21 cellular contexts compared by ENCODE assay signal in the genomic region with DNA sequence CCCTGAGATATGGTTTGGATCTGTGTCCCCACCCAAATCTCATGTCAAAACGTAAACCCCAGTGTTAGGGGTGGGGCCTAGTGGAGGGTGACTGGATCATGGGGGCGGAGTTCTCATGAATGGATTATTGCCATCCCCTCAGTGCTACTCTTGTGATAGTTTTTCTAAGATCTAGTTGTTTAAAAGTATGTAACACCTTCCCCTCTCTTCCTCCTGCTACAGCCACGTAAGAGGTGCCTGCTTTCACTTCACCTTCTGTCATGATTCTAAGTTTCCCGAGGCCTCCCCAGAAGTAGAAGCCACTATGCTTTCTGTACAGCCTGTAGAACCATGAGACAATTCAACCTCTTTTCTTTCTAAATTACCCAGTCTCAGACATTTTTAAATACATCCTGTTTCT. TPM values are rescaled to one million over a fixed set of nuclear protein-coding genes. Genes with fewer than 3 reads are reported as not detected.
DNase-seq lines count a peak whose midpoint lies in the region; ATAC-seq and TF ChIP-seq lines count a peak whose summit lies in the region.
"Had no signal": no experiment of that assay in that cellular context is flagged by ENCODE, and none has a peak within 500 bp of the region (broad histone marks: within the 10 kb centered on the region; RNA-seq: fewer than 3 reads in every experiment).

No MANE protein-coding gene starts in this region.

- no peak overlapping the region for H3K4me3 ChIP-seq in naive thymus-derived CD4-positive, alpha-beta T cell (ENCODE audit: low read length)
- H3K4me3 ChIP-seq: thoracic aorta had no signal

- DNase-seq in naive thymus-derived CD4-positive, alpha-beta T cell: no peak
- no peak for DNase-seq in Right ventricle myocardium inferior (ENCODE audit: missing footprints)
- no peak for DNase-seq in NCI-H345 treated with DMSO at 0.1 percent for 48 hours (lab: John Stamatoyannopoulos, UW; ENCODE audit: unreplicated experiment)
- no peak for DNase-seq in head of caudate nucleus
- DNase-seq in CD1c-positive myeloid dendritic cell (ENCODE audit: extremely low spot score): no peak
- DNase-seq: brain microvascular endothelial cell; effector memory CD4-positive, alpha-beta T cell; foreskin keratinocyte; GOT3; IMR-90; mesenchymal stem cell; NCI-H1092 treated with DMSO at 0.1 percent for 48 hours; NCI-H524 treated with DMSO at 0.1 percent for 48 hours; occipital lobe; SHP77 treated with DMSO at 0.1 percent for 48 hours; small intestine had no signal

- peaks cover 19 to 30% of the 10 kb centered on the region in 2 donors for H3K4me1 ChIP-seq in naive thymus-derived CD4-positive, alpha-beta T cell (ENCODE audit: control insufficient read depth in 2 of 2, insufficient read depth in 2 of 2, low read length in 2 of 2)

- H3K4me1 Mint-ChIP-seq in naive thymus-derived CD4-positive, alpha-beta T cell: peaks cover 57 to 99% (median 90%) of the 10 kb centered on the region in 7 donors

- peak overlapping the region in 5 of 10 donors; percentile 41 to 60 (median 52) for H3K4me3 Mint-ChIP-seq in naive thymus-derived CD4-positive, alpha-beta T cell

- ATAC-seq in GM18505 (IDR thresholded peaks at IDR 0.05; ENCODE audit: unreplicated experiment) (peak; percentile 70), GM21390 (IDR thresholded peaks at IDR 0.05; ENCODE audit: unreplicated experiment) (peak; percentile 65), HG03457 (IDR thresholded peaks at IDR 0.05; ENCODE audit: unreplicated experiment) (peak; percentile 51), Right ventricle myocardium inferior (no peak)
- peak; percentile 49 for ATAC-seq in naive thymus-derived CD4-positive, alpha-beta T cell
- ATAC-seq: foreskin keratinocyte had no signal

- H3K9me3 Mint-ChIP-seq in naive thymus-derived CD4-positive, alpha-beta T cell: peaks cover 3 to 28% (median 16%) of the 10 kb centered on the region in 11 donors

- POLR2A ChIA-PET in naive thymus-derived CD4-positive, alpha-beta T cell (lab: Charles Lee): no interaction called here

- H3K36me3 ChIP-seq in naive thymus-derived CD4-positive, alpha-beta T cell (ENCODE audit: control insufficient read depth in 2 of 3, insufficient read depth in 3 of 3, low read length in 3 of 3): peaks cover 0 to 21% (median 0%) of the 10 kb centered on the region in 3 experiments
- H3K36me3 ChIP-seq: brain microvascular endothelial cell, thoracic aorta had no signal

- no peaks in the 10 kb centered on the region for H3K27me3 ChIP-seq in naive thymus-derived CD4-positive, alpha-beta T cell (ENCODE audit: control insufficient read depth in 2 of 2, insufficient read depth in 2 of 2, low read length in 2 of 2)
- H3K27me3 ChIP-seq: brain microvascular endothelial cell, foreskin keratinocyte had no signal

- H3K36me3 Mint-ChIP-seq in naive thymus-derived CD4-positive, alpha-beta T cell: peaks cover 10 to 45% (median 42%) of the 10 kb centered on the region in 5 donors

- no peaks in the 10 kb centered on the region for H3K27me3 Mint-ChIP-seq in naive thymus-derived CD4-positive, alpha-beta T cell

- CTCF ChIA-PET in naive thymus-derived CD4-positive, alpha-beta T cell (lab: Charles Lee): no interaction called here

- TF ChIP-seq POLR2A in GM18505 (IDR thresholded peaks at IDR 0.05; ENCODE audit: borderline replicate concordance, extremely low read depth, insufficient read depth, insufficient read length): no peak

- H3K27ac ChIP-seq in naive thymus-derived CD4-positive, alpha-beta T cell (ENCODE audit: low read depth, low read length): no peak overlapping the region
- H3K27ac ChIP-seq: brain microvascular endothelial cell, C4-2B, foreskin keratinocyte, thoracic aorta had no signal

- intact Hi-C loops in naive thymus-derived CD4-positive, alpha-beta T cell (cut with micrococcal nuclease): no loop called here
- intact Hi-C loops in Right ventricle myocardium inferior (cut with DNase I): no loop called here
- intact Hi-C loops in head of caudate nucleus (cut with DNase I): no loop called here

- H3K27ac Mint-ChIP-seq in naive thymus-derived CD4-positive, alpha-beta T cell: peak overlapping the region in 7 of 9 donors; percentile 28 to 84 (median 61)

- H3K9me3 ChIP-seq in naive thymus-derived CD4-positive, alpha-beta T cell (ENCODE audit: control insufficient read depth in 2 of 3, low read length in 3 of 3): peaks cover 0 to 13% (median 0%) of the 10 kb centered on the region in 3 experiments
- H3K9me3 ChIP-seq: thoracic aorta had no signal

RNA-seq across cellular contexts. Expression of a gene that starts 16.9 kb away (rescaled TPM):
- total RNA-seq in naive thymus-derived CD4-positive, alpha-beta T cell: 100 to 1,000 TPM; 105 to 178 (median 137) TPM
- polyA plus RNA-seq in naive thymus-derived CD4-positive, alpha-beta T cell: 10 to 100 TPM; 19.2 to 20.1 TPM
- 71.4 TPM for total RNA-seq in Right ventricle myocardium inferior
